In genomic region chr5:59864718-59865117, GRCh38 we compare ENCODE assay signal across 2 cellular contexts.
TF ChIP-seq lines count a peak whose summit lies in the region.

No MANE protein-coding gene starts in this region.

TF ChIP-seq in A549, 52 proteins besides CTCF, POLR2A, EP300 and RAD21 (continued from another document):
- no peak for TF ChIP-seq ATOH8 (CRISPR knock-in tag; IDR thresholded peaks at IDR 0.05; ENCODE audit: low read depth)
- TF ChIP-seq HOXB5 (CRISPR knock-in tag; IDR thresholded peaks at IDR 0.05), result no peak
- no peak for TF ChIP-seq HES2 (IDR thresholded peaks at IDR 0.05)
- no peak for TF ChIP-seq ESRRA (IDR thresholded peaks at IDR 0.05; ENCODE audit: borderline replicate concordance, low read length)
- TF ChIP-seq JUNB (IDR thresholded peaks at IDR 0.05), result no peak
- no peak for TF ChIP-seq KDM1A (IDR thresholded peaks at IDR 0.05; ENCODE audit: low read depth)
- no peak for TF ChIP-seq MAFK (IDR thresholded peaks at IDR 0.05; ENCODE audit: partially characterized antibody)
- no peak for TF ChIP-seq KDM5A (IDR thresholded peaks at IDR 0.05)
- no peak for TF ChIP-seq HMGXB4 (CRISPR knock-in tag; IDR thresholded peaks at IDR 0.05; ENCODE audit: borderline replicate concordance)
- TF ChIP-seq RNF2 (IDR thresholded peaks at IDR 0.05; ENCODE audit: borderline replicate concordance, low read depth), result no peak

TF ChIP-seq in GM23338, 12 proteins besides CTCF, POLR2A, EP300 and RAD21:
- TF ChIP-seq ZNF462 (CRISPR knock-in tag; IDR thresholded peaks at IDR 0.05) (no peak), NANOG (IDR thresholded peaks at IDR 0.05; ENCODE audit: borderline replicate concordance) (no peak), ZNF331 (CRISPR knock-in tag; IDR thresholded peaks at IDR 0.05; ENCODE audit: low read depth) (no peak), CREB1 (CRISPR knock-in tag; IDR thresholded peaks at IDR 0.05; ENCODE audit: low read depth) (no peak), POLR2AphosphoS5 (IDR thresholded peaks at IDR 0.05; ENCODE audit: low read depth) (no peak), JUNB (IDR thresholded peaks at IDR 0.05; ENCODE audit: unreplicated experiment) (no peak), ZNF114 (CRISPR knock-in tag; IDR thresholded peaks at IDR 0.05) (no peak), EZH2phosphoT487 (IDR thresholded peaks at IDR 0.05; ENCODE audit: unreplicated experiment) (no peak), EZH2 (IDR thresholded peaks at IDR 0.05; ENCODE audit: low read depth, unreplicated experiment) (no peak), STAT1 (IDR thresholded peaks at IDR 0.05; ENCODE audit: unreplicated experiment) (no peak), REST (IDR thresholded peaks at IDR 0.05; ENCODE audit: unreplicated experiment) (no peak), ETS1 (IDR thresholded peaks at IDR 0.05) (no peak)
